ENCODE assay signal across 24 cellular contexts in the genomic region with DNA sequence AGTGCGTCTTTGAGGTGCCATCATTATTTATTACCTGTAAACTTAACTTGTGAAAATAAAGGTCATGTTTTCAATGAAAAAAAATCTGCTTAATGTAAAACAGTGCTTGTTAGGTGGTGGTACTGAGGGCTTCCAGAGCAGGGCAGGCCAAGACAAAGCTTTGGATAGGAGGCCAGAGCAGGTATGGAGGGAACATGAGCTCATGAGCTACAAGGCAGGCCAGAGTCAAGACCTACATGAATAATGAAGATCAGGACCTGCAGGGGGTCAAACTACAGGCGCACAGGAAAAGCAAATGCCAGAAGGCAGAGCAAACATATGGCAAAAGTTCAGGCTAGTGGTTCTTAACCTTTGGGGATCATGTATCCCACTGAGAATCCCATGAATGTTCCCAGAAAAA.
"Had no signal": no experiment of that assay in that cellular context is flagged by ENCODE, and none has a peak within 500 bp of the region (broad histone marks: within the 10 kb centered on the region; RNA-seq: fewer than 3 reads in every experiment).

No MANE protein-coding gene starts in this region.

- H3K27ac Mint-ChIP-seq: naive thymus-derived CD8-positive, alpha-beta T cell; stimulated activated effector memory CD8-positive, alpha-beta T cell treated with anti-CD3 and anti-CD28 coated beads, Interleukin-12 subunit alpha, Interleukin-12 subunit beta, amount 100 ng/mL, for 72 hours had no signal

- H3K9me3 ChIP-seq: esophagus squamous epithelium, left lung, ovary, psoas muscle, sigmoid colon, thyroid gland had no signal

- H3K4me3 ChIP-seq: coronary artery, esophagus squamous epithelium, left lung, ovary, psoas muscle, sigmoid colon, stomach, thyroid gland had no signal

- DNase-seq: dermis blood vessel endothelial cell; effector memory CD4-positive, alpha-beta T cell; erythroblast; esophagus squamous epithelium; foreskin melanocyte; head of caudate nucleus; kidney; left lung; mesenchymal stem cell; naive thymus-derived CD8-positive, alpha-beta T cell; occipital lobe; ovary; posterior cingulate gyrus; psoas muscle; right cardiac atrium; sigmoid colon; stimulated activated CD4-positive, alpha-beta T cell treated with anti-CD3 and anti-CD28 coated beads, Interleukin-2, amount 100 ng/mL, for 24 hours; stimulated activated CD4-positive, alpha-beta T cell treated with anti-CD3 and anti-CD28 coated beads, Interleukin-4, amount 100 ng/mL, for 24 hours; stimulated activated naive CD4-positive, alpha-beta T cell treated with Interleukin-2 at 50 U/mL for 16 hours; stomach; thyroid gland; trophoblast cell had no signal

- H3K36me3 Mint-ChIP-seq: naive thymus-derived CD8-positive, alpha-beta T cell; stimulated activated effector memory CD8-positive, alpha-beta T cell treated with anti-CD3 and anti-CD28 coated beads, Interleukin-12 subunit alpha, Interleukin-12 subunit beta, amount 100 ng/mL, for 72 hours had no signal

- H3K27me3 ChIP-seq: esophagus squamous epithelium, left lung, ovary, sigmoid colon, stomach, thyroid gland had no signal

- ATAC-seq: left lung; naive thymus-derived CD8-positive, alpha-beta T cell; psoas muscle; right cardiac atrium; stimulated activated effector memory CD8-positive, alpha-beta T cell treated with anti-CD3 and anti-CD28 coated beads, Interleukin-12 subunit alpha, Interleukin-12 subunit beta, amount 100 ng/mL, for 72 hours had no signal

- H3K4me3 Mint-ChIP-seq: naive thymus-derived CD8-positive, alpha-beta T cell; stimulated activated effector memory CD8-positive, alpha-beta T cell treated with anti-CD3 and anti-CD28 coated beads, Interleukin-12 subunit alpha, Interleukin-12 subunit beta, amount 100 ng/mL, for 72 hours had no signal

- H3K27ac ChIP-seq: coronary artery, esophagus squamous epithelium, left lung, ovary, psoas muscle, sigmoid colon, stomach, thyroid gland had no signal

- H3K4me1 Mint-ChIP-seq: naive thymus-derived CD8-positive, alpha-beta T cell; stimulated activated effector memory CD8-positive, alpha-beta T cell treated with anti-CD3 and anti-CD28 coated beads, Interleukin-12 subunit alpha, Interleukin-12 subunit beta, amount 100 ng/mL, for 72 hours had no signal

- H3K36me3 ChIP-seq: esophagus squamous epithelium, left lung, ovary, sigmoid colon, stomach, thyroid gland had no signal

- H3K4me1 ChIP-seq: esophagus squamous epithelium, left lung, psoas muscle, sigmoid colon, stomach, thyroid gland had no signal
